In the genomic region with DNA sequence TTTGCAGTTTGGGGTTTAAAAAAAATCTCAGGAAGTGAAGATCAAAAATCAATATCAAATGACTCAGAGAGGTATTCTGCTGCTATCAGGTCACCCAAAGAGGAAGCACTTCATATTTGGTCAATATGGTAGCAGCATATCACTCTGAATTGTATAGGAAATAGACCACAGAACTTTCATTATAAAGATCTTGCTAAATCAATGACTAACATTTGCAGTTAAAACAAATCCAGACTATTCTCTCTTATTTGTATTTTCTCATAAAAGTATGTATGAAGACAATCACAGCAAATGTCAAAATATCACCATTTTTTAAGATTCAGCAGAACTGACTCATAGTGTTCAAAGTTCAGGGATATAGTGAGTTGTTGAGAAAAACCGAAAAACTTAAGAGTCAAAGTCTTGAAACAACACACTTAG, we compare ENCODE assay signal across 15 cellular contexts.
DNase-seq lines count a peak whose midpoint lies in the region; ATAC-seq and TF ChIP-seq lines count a peak whose summit lies in the region.
"Had no signal": no experiment of that assay in that cellular context is flagged by ENCODE, and none has a peak within 500 bp of the region (broad histone marks: within the 10 kb centered on the region; RNA-seq: fewer than 3 reads in every experiment).

No MANE protein-coding gene starts in this region.

- peak; percentile 69 for ATAC-seq in CD4-positive, CD25-positive, alpha-beta regulatory T cell (ENCODE audit: low read depth in 2 of 2)
- no peak for ATAC-seq in HG03439 (IDR thresholded peaks at IDR 0.05; ENCODE audit: unreplicated experiment)

- 65% methylated on average over 1 of the region's 1 CpG for WGBS in SK-N-SH (ENCODE audit: low lambda C conversion rate)

- no peak overlapping the region for H3K9ac ChIP-seq in SK-N-SH

- peak overlapping the region; percentile 13 to 79 (median 42) for H3K4me3 Mint-ChIP-seq in CD4-positive, CD25-positive, alpha-beta regulatory T cell

- no peak overlapping the region for H3K4me2 ChIP-seq in SK-N-SH

- peak overlapping the region; percentile 7 to 92 (median 27) for H3K27ac Mint-ChIP-seq in CD4-positive, CD25-positive, alpha-beta regulatory T cell

- peaks cover 5% of the 10 kb centered on the region for H3K27me3 Mint-ChIP-seq in CD4-positive, CD25-positive, alpha-beta regulatory T cell

- 0 out of 2 replicates have a peak overlapping the region, but pooled peaks have one; percentile 16 for H2AFZ ChIP-seq in SK-N-SH (ENCODE audit: low read depth)

- H3K4me1 Mint-ChIP-seq in CD4-positive, CD25-positive, alpha-beta regulatory T cell = peaks cover 17 to 34% (median 27%) of the 10 kb centered on the region in 4 donors

- H3K9me3 ChIP-seq in CD4-positive, CD25-positive, alpha-beta regulatory T cell (ENCODE audit: control insufficient read depth in 2 of 2, low read length in 2 of 2) = no peaks in the 10 kb centered on the region
- H3K9me3 ChIP-seq in SK-N-SH (0 out of 2 replicates have a peak, but pooled peaks cover 3% of the 10 kb centered on the region), left ventricle myocardium inferior (replicated peaks) (no peaks in the 10 kb centered on the region)
- H3K9me3 ChIP-seq: right atrium auricular region had no signal

- peak overlapping the region; percentile 78 for H3K27ac ChIP-seq in CD4-positive, CD25-positive, alpha-beta regulatory T cell (ENCODE audit: insufficient read depth, low read length, poor library complexity, severe bottlenecking)
- H3K27ac ChIP-seq in SK-N-SH (ENCODE audit: low read depth in 2 of 2, low read length in 1 of 2) (peak overlapping the region in 1 of 2 experiments; percentile 88; a peak in 1 of 4 replicates), left ventricle myocardium inferior (replicated peaks) (no peak overlapping the region)
- H3K27ac ChIP-seq: C4-2B, right atrium auricular region, stomach had no signal

- no peaks in the 10 kb centered on the region for H4K20me1 ChIP-seq in SK-N-SH (ENCODE audit: insufficient read depth)

- CTCF ChIA-PET in SK-N-SH (lab: Yijun Ruan, JAX) = no interaction called here

- TF ChIP-seq CTCF in SK-N-SH (IDR thresholded peaks at IDR 0.05) = no peak
- no peak for TF ChIP-seq CTCF in fibroblast of pulmonary artery (IDR thresholded peaks at IDR 0.05; ENCODE audit: low read length, missing control alignments)
- TF ChIP-seq CTCF in left ventricle myocardium inferior (IDR thresholded peaks at IDR 0.05; ENCODE audit: borderline replicate concordance) = no peak

- intact Hi-C loops in left ventricle myocardium inferior (cut with micrococcal nuclease) = no loop called here

- H3F3A ChIP-seq in SK-N-SH (replicated peaks; ENCODE audit: insufficient read depth) = peaks cover 21% of the 10 kb centered on the region

- TF ChIP-seq EP300 in SK-N-SH (IDR thresholded peaks at IDR 0.05; ENCODE audit: borderline replicate concordance in 1 of 2, low read depth in 1 of 2, low read length in 1 of 2) = no peak

- peaks cover 24% of the 10 kb centered on the region for H3K4me1 ChIP-seq in CD4-positive, CD25-positive, alpha-beta regulatory T cell (ENCODE audit: control insufficient read depth, insufficient read depth, low read length, poor library complexity, severe bottlenecking)
- H3K4me1 ChIP-seq in SK-N-SH (ENCODE audit: control insufficient read depth in 1 of 2, insufficient read depth in 2 of 2, low read depth in 1 of 2, low read length in 1 of 2) (peaks cover 0 to 11% of the 10 kb centered on the region in 2 experiments; a peak in 1 of 4 replicates), left ventricle myocardium inferior (no peaks in the 10 kb centered on the region)
- H3K4me1 ChIP-seq: right atrium auricular region, stomach had no signal

- peaks cover 4% of the 10 kb centered on the region for H3K36me3 Mint-ChIP-seq in CD4-positive, CD25-positive, alpha-beta regulatory T cell

- H3K9me2 ChIP-seq in SK-N-SH = no peaks in the 10 kb centered on the region

- no peaks in the 10 kb centered on the region for H3K79me2 ChIP-seq in SK-N-SH (ENCODE audit: insufficient read depth)

- peak overlapping the region; percentile 26 for H3K4me3 ChIP-seq in CD4-positive, CD25-positive, alpha-beta regulatory T cell (ENCODE audit: low read depth, low read length)
- no peak overlapping the region for H3K4me3 ChIP-seq in SK-N-SH (ENCODE audit: low read depth in 2 of 2, low read length in 1 of 2)
- H3K4me3 ChIP-seq in fibroblast of pulmonary artery (replicated peaks; ENCODE audit: low read depth, low read length) = no peak overlapping the region
- no peak overlapping the region for H3K4me3 ChIP-seq in left ventricle myocardium inferior
- H3K4me3 ChIP-seq: right atrium auricular region, stomach had no signal

- DNase-seq in CD4-positive, CD25-positive, alpha-beta regulatory T cell = peak in 2 of 3 donors; percentile 36 to 56
- DNase-seq in EL (peak; percentile 13), SK-N-SH (no peak), fibroblast of pulmonary artery (ENCODE audit: low read depth) (peak; percentile 32), HT-29 (ENCODE audit: low spot score) (no peak), left ventricle myocardium inferior (no peak)
- DNase-seq: activated CD8-positive, alpha-beta memory T cell treated with anti-CD3 and anti-CD28 coated beads, Interleukin-2, amount 50 U/mL, for 4 hours; effector CD4-positive, alpha-beta T cell; GDM1; H7; NCI-H446; stomach had no signal

- H3K36me3 ChIP-seq in CD4-positive, CD25-positive, alpha-beta regulatory T cell (ENCODE audit: control insufficient read depth, insufficient read depth, low read length) = no peaks in the 10 kb centered on the region
- H3K36me3 ChIP-seq in SK-N-SH (replicated peaks in 1 of 2; ENCODE audit: control insufficient read depth in 1 of 2, insufficient read depth in 2 of 2, low read length in 1 of 2) = no peaks in the 10 kb centered on the region
- H3K36me3 ChIP-seq in left ventricle myocardium inferior = no peaks in the 10 kb centered on the region
- H3K36me3 ChIP-seq: right atrium auricular region, stomach had no signal

- no peak for TF ChIP-seq RAD21 in SK-N-SH (IDR thresholded peaks at IDR 0.05; ENCODE audit: low read length)

- POLR2A ChIA-PET in SK-N-SH (lab: Yijun Ruan, JAX) = no interaction called here

- H3K9me3 Mint-ChIP-seq in CD4-positive, CD25-positive, alpha-beta regulatory T cell = peaks cover 0 to 8% (median 3%) of the 10 kb centered on the region in 7 donors

- H3K27me3 ChIP-seq in CD4-positive, CD25-positive, alpha-beta regulatory T cell (ENCODE audit: control insufficient read depth, insufficient read depth, low read length) = no peaks in the 10 kb centered on the region
- H3K27me3 ChIP-seq in SK-N-SH (ENCODE audit: insufficient read depth) (no peaks in the 10 kb centered on the region), left ventricle myocardium inferior (ENCODE audit: low read depth) (no peaks in the 10 kb centered on the region)
- H3K27me3 ChIP-seq: right atrium auricular region, stomach had no signal

TF ChIP-seq in SK-N-SH, 30 proteins besides CTCF, POLR2A, EP300 and RAD21:
- TF ChIP-seq RXRA (IDR thresholded peaks at IDR 0.05; ENCODE audit: borderline replicate concordance, low read depth) (0 out of 2 replicates have a peak, but pooled peaks have one; percentile 10), FOXM1 (IDR thresholded peaks at IDR 0.05; ENCODE audit: low read depth) (no peak), RCOR1 (IDR thresholded peaks at IDR 0.05; ENCODE audit: low read length) (no peak), SMC3 (IDR thresholded peaks at IDR 0.05; ENCODE audit: low read depth, low read length) (no peak), NFIC (IDR thresholded peaks at IDR 0.05; ENCODE audit: borderline replicate concordance) (no peak), TCF12 (IDR thresholded peaks at IDR 0.05) (0 out of 2 replicates have a peak, but pooled peaks have one; percentile 14)

Comparison
In these comparisons a context has a peak if more than half of its experiments do, and no peak if none do; other contexts are left out.
1. DNase-seq: peak in CD4-positive, CD25-positive, alpha-beta regulatory T cell (2 of 3), EL (single experiment) and fibroblast of pulmonary artery (single experiment); none in SK-N-SH (single experiment), HT-29 (single experiment) and left ventricle myocardium inferior (single experiment).